Comparison of ENCODE assay signal across 13 cellular contexts in genomic region chr13:40692946-40693345, GRCh38. TPM values are rescaled to one million over a fixed set of nuclear protein-coding genes. Genes with fewer than 3 reads are reported as not detected.
DNase-seq lines count a peak whose midpoint lies in the region; ATAC-seq and TF ChIP-seq lines count a peak whose summit lies in the region.
"Had no signal": no experiment of that assay in that cellular context is flagged by ENCODE, and none has a peak within 500 bp of the region (broad histone marks: within the 10 kb centered on the region; RNA-seq: fewer than 3 reads in every experiment).

No MANE protein-coding gene starts in this region.

- H3K4me3 ChIP-seq in esophagus squamous epithelium, result no peak overlapping the region
- H3K4me3 ChIP-seq in gastrocnemius medialis, result no peak overlapping the region
- H3K4me3 ChIP-seq in left lung, result no peak overlapping the region
- H3K4me3 ChIP-seq: K562 had no signal

- no peaks in the 10 kb centered on the region for H3K4me1 Mint-ChIP-seq in activated T-cell treated with anti-CD3 and anti-CD28 coated beads, Interleukin-2, amount 50 U/mL, for 4 hours (ENCODE audit: low read depth)
- H3K4me1 Mint-ChIP-seq: nephron progenitor cell had no signal

- in situ Hi-C loops in gastrocnemius medialis (cut with MboI; ENCODE audit: low sequenced_read_pairs in 4 of 4), result loop anchor here in 3 of 4 donors (5.0 to 25.0 kb wide), 4 partner anchors 756 to 1006 kb away; no protein-coding TSS in a partner anchor

- no peaks in the 10 kb centered on the region for H3K36me3 ChIP-seq in esophagus squamous epithelium
- no peaks in the 10 kb centered on the region for H3K36me3 ChIP-seq in gastrocnemius medialis
- no peaks in the 10 kb centered on the region for H3K36me3 ChIP-seq in left lung

- H3K27ac ChIP-seq in esophagus squamous epithelium, result no peak overlapping the region
- H3K27ac ChIP-seq in gastrocnemius medialis, result no peak overlapping the region
- no peak overlapping the region for H3K27ac ChIP-seq in left lung

- H3K27me3 ChIP-seq in esophagus squamous epithelium, result no peaks in the 10 kb centered on the region
- no peaks in the 10 kb centered on the region for H3K27me3 ChIP-seq in gastrocnemius medialis
- no peaks in the 10 kb centered on the region for H3K27me3 ChIP-seq in left lung

- H3K36me3 Mint-ChIP-seq in activated T-cell treated with anti-CD3 and anti-CD28 coated beads, Interleukin-2, amount 50 U/mL, for 4 hours (ENCODE audit: insufficient read depth), result no peaks in the 10 kb centered on the region

- peak; percentile 48 for ATAC-seq in GM18499 (IDR thresholded peaks at IDR 0.05; ENCODE audit: insufficient read depth, unreplicated experiment)
- ATAC-seq in GM21786 (IDR thresholded peaks at IDR 0.05; ENCODE audit: unreplicated experiment), result peak; percentile 59
- peak; percentile 75 for ATAC-seq in HG03460 (IDR thresholded peaks at IDR 0.05; ENCODE audit: unreplicated experiment)
- no peak for ATAC-seq in activated T-cell treated with anti-CD3 and anti-CD28 coated beads, Interleukin-2, amount 50 U/mL, for 4 hours
- ATAC-seq in gastrocnemius medialis, result no peak
- ATAC-seq in left lung, result no peak
- ATAC-seq: K562 had no signal

- no peak overlapping the region for H3K4me3 Mint-ChIP-seq in activated T-cell treated with anti-CD3 and anti-CD28 coated beads, Interleukin-2, amount 50 U/mL, for 4 hours
- H3K4me3 Mint-ChIP-seq: B cell; nephron progenitor cell; T-helper 1 cell treated with Interleukin-12 subunit alpha and Interleukin-12 subunit beta and Interleukin-4 antibody, amounts not matched to agents 30 μg/mL and 1 μg/mL, for 36 hours had no signal

- H3K4me1 ChIP-seq in esophagus squamous epithelium (no peaks in the 10 kb centered on the region), gastrocnemius medialis (no peaks in the 10 kb centered on the region), left lung (no peaks in the 10 kb centered on the region)

- no peak for TF ChIP-seq POLR2A in esophagus squamous epithelium (IDR thresholded peaks at IDR 0.05)
- no peak for TF ChIP-seq POLR2A in gastrocnemius medialis (IDR thresholded peaks at IDR 0.05)

- intact Hi-C loops in esophagus squamous epithelium (cut with DNase I) (no loop called here), gastrocnemius medialis (cut with DNase I; ENCODE audit: low total_unique reads) (no loop called here), left lung (cut with DNase I) (loop anchor here in 1 of 2 donors (10.0 kb wide), 1 partner anchor 1008 kb away; no protein-coding TSS in a partner anchor)

- H3K9me3 Mint-ChIP-seq in activated T-cell treated with anti-CD3 and anti-CD28 coated beads, Interleukin-2, amount 50 U/mL, for 4 hours, result no peaks in the 10 kb centered on the region
- H3K9me3 Mint-ChIP-seq: T-helper 1 cell treated with Interleukin-12 subunit alpha and Interleukin-12 subunit beta and Interleukin-4 antibody, amounts not matched to agents 30 μg/mL and 1 μg/mL, for 36 hours had no signal

- no peaks in the 10 kb centered on the region for H3K27me3 Mint-ChIP-seq in activated T-cell treated with anti-CD3 and anti-CD28 coated beads, Interleukin-2, amount 50 U/mL, for 4 hours (ENCODE audit: low read depth)
- H3K27me3 Mint-ChIP-seq: B cell had no signal

- DNase-seq in astrocyte of the hippocampus (ENCODE audit: low read depth, low spot score) (peak; percentile 80), esophagus squamous epithelium (lab: John Stamatoyannopoulos, UW) (no peak), gastrocnemius medialis (no peak), left lung (no peak)
- DNase-seq in activated T-cell treated with anti-CD3 and anti-CD28 coated beads, Interleukin-2, amount 50 U/mL, for 4 hours, result no peak
- DNase-seq: nephron progenitor cell; stimulated activated naive CD4-positive, alpha-beta T cell treated with Interleukin-2 at 50 U/mL for 16 hours had no signal

- 23 to 36% methylated on average over 2 of the region's 2 CpGs for WGBS in esophagus squamous epithelium, 2 donors

- H3K9me3 ChIP-seq in esophagus squamous epithelium (no peaks in the 10 kb centered on the region), gastrocnemius medialis (no peaks in the 10 kb centered on the region), left lung (no peaks in the 10 kb centered on the region)

- TF ChIP-seq CTCF in esophagus squamous epithelium (IDR thresholded peaks at IDR 0.05) (no peak), gastrocnemius medialis (IDR thresholded peaks at IDR 0.05 in 4 of 5, conservative IDR thresholded peaks at IDR 0.05 in 1 of 5) (no peak), left lung (IDR thresholded peaks at IDR 0.05) (no peak)

RNA-seq across cellular contexts. Expression of gene FOXO1, which starts 26.5 kb away (rescaled TPM):
- total RNA-seq in esophagus squamous epithelium (10 to 100 TPM in 3 of 4 donors, 1 to 10 TPM in 1; 9.1 to 42.3 (median 14.2) TPM), gastrocnemius medialis (100 to 1,000 TPM; 117 to 250 (median 159) TPM), left lung (10 to 100 TPM; 19.3 to 24.0 TPM)
- 10 to 100 TPM; 61.1 to 64.0 (median 62.7) TPM for total RNA-seq in activated T-cell treated with anti-CD3 and anti-CD28 coated beads, Interleukin-2, amount 50 U/mL, for 4 hours

Comparison
In these comparisons a context has a peak if more than half of its experiments do, and no peak if none do; other contexts are left out.
1. ATAC-seq: peak in GM18499 (single experiment), GM21786 (single experiment) and HG03460 (single experiment); none in activated T-cell treated with anti-CD3 and anti-CD28 coated beads, Interleukin-2, amount 50 U/mL, for 4 hours (0 of 2), gastrocnemius medialis (0 of 2) and left lung (single experiment).